ENCODE assay signal across 21 cellular contexts in genomic region chr6:167695831-167696230, GRCh38.
DNase-seq lines count a peak whose midpoint lies in the region; ATAC-seq and TF ChIP-seq lines count a peak whose summit lies in the region.
"Had no signal": no experiment of that assay in that cellular context is flagged by ENCODE, and none has a peak within 500 bp of the region (broad histone marks: within the 10 kb centered on the region; RNA-seq: fewer than 3 reads in every experiment).

No MANE protein-coding gene starts in this region.

- peaks cover 7% of the 10 kb centered on the region for H3K27me3 Mint-ChIP-seq in glutamatergic neuron (ENCODE audit: unreplicated experiment)
- H3K27me3 Mint-ChIP-seq in activated T-helper 1 cell treated with anti-CD3 and anti-CD28 coated beads, Interleukin-12 subunit alpha, Interleukin-12 subunit beta, Interleukin-2, Interleukin-4 antibody, amounts not matched to agents 30 ng/mL and 10 ng/mL and 1 ng/mL, durations not matched to agents 14 hours and 24 hours and 36 hours (ENCODE audit: insufficient read depth) = peaks cover 33% of the 10 kb centered on the region

- peaks cover 53% of the 10 kb centered on the region for H3K4me1 Mint-ChIP-seq in glutamatergic neuron (ENCODE audit: low read depth, unreplicated experiment)
- H3K4me1 Mint-ChIP-seq in activated T-helper 1 cell treated with anti-CD3 and anti-CD28 coated beads, Interleukin-12 subunit alpha, Interleukin-12 subunit beta, Interleukin-2, Interleukin-4 antibody, amounts not matched to agents 30 ng/mL and 10 ng/mL and 1 ng/mL, durations not matched to agents 14 hours and 24 hours and 36 hours (ENCODE audit: low read depth) = peaks cover 21% of the 10 kb centered on the region

- peaks cover 14% of the 10 kb centered on the region for H3K9me3 Mint-ChIP-seq in glutamatergic neuron (ENCODE audit: unreplicated experiment)
- H3K9me3 Mint-ChIP-seq in activated T-helper 1 cell treated with anti-CD3 and anti-CD28 coated beads, Interleukin-12 subunit alpha, Interleukin-12 subunit beta, Interleukin-2, Interleukin-4 antibody, amounts not matched to agents 30 ng/mL and 10 ng/mL and 1 ng/mL, durations not matched to agents 14 hours and 24 hours and 36 hours = no peaks in the 10 kb centered on the region
- H3K9me3 Mint-ChIP-seq: CD4-positive, alpha-beta T cell had no signal

- intact Hi-C loops in activated T-helper 1 cell treated with anti-CD3 and anti-CD28 coated beads, Interleukin-12 subunit alpha, Interleukin-12 subunit beta, Interleukin-2, Interleukin-4 antibody, amounts not matched to agents 30 ng/mL and 10 ng/mL and 1 ng/mL, durations not matched to agents 14 hours and 24 hours and 36 hours (cut with micrococcal nuclease) = no loop called here

- no peaks in the 10 kb centered on the region for H3K36me3 ChIP-seq in HAP-1 (replicated peaks)
- H3K36me3 ChIP-seq: BE2C; BLaER1 treated with 17β-estradiol and CSF1 and Interleukin-3, amounts not matched to agents 10 nM and 100 nM had no signal

- H3K4me3 Mint-ChIP-seq in glutamatergic neuron (ENCODE audit: unreplicated experiment) = peak overlapping the region; percentile 32
- H3K4me3 Mint-ChIP-seq in activated T-helper 1 cell treated with anti-CD3 and anti-CD28 coated beads, Interleukin-12 subunit alpha, Interleukin-12 subunit beta, Interleukin-2, Interleukin-4 antibody, amounts not matched to agents 30 ng/mL and 10 ng/mL and 1 ng/mL, durations not matched to agents 14 hours and 24 hours and 36 hours = no peak overlapping the region
- H3K4me3 Mint-ChIP-seq: CD14-positive monocyte; CD4-positive, alpha-beta T cell; CD8-positive, alpha-beta memory T cell; H9; HFFc6 had no signal

- H3K36me3 Mint-ChIP-seq in glutamatergic neuron (ENCODE audit: unreplicated experiment) = no peaks in the 10 kb centered on the region
- H3K36me3 Mint-ChIP-seq in activated T-helper 1 cell treated with anti-CD3 and anti-CD28 coated beads, Interleukin-12 subunit alpha, Interleukin-12 subunit beta, Interleukin-2, Interleukin-4 antibody, amounts not matched to agents 30 ng/mL and 10 ng/mL and 1 ng/mL, durations not matched to agents 14 hours and 24 hours and 36 hours (ENCODE audit: low read depth) = peaks cover 7% of the 10 kb centered on the region
- H3K36me3 Mint-ChIP-seq: CD14-positive monocyte; CD8-positive, alpha-beta memory T cell had no signal

- no peaks in the 10 kb centered on the region for H3K9me3 ChIP-seq in HAP-1
- H3K9me3 ChIP-seq: A549, BE2C had no signal

- H3K27ac Mint-ChIP-seq in glutamatergic neuron (ENCODE audit: unreplicated experiment) = peak overlapping the region; percentile 98
- no peak overlapping the region for H3K27ac Mint-ChIP-seq in activated T-helper 1 cell treated with anti-CD3 and anti-CD28 coated beads, Interleukin-12 subunit alpha, Interleukin-12 subunit beta, Interleukin-2, Interleukin-4 antibody, amounts not matched to agents 30 ng/mL and 10 ng/mL and 1 ng/mL, durations not matched to agents 14 hours and 24 hours and 36 hours
- H3K27ac Mint-ChIP-seq: CD14-positive monocyte; CD4-positive, alpha-beta T cell; CD8-positive, alpha-beta memory T cell; H9; HFFc6 had no signal

- H3K4me1 ChIP-seq in HAP-1 = peaks cover 50% of the 10 kb centered on the region
- H3K4me1 ChIP-seq: A549, BE2C had no signal

- peak; percentile 51 for DNase-seq in ELF-1 (ENCODE audit: low read depth, low spot score)
- DNase-seq in HAP-1 (ENCODE audit: low spot score in 2 of 2) = peak in 1 of 2 experiments; percentile 53
- no peak for DNase-seq in glutamatergic neuron
- no peak for DNase-seq in UCSD-AML1 (lab: John Stamatoyannopoulos, UW; ENCODE audit: unreplicated experiment)
- DNase-seq in activated T-helper 1 cell treated with anti-CD3 and anti-CD28 coated beads, Interleukin-12 subunit alpha, Interleukin-12 subunit beta, Interleukin-2, Interleukin-4 antibody, amounts not matched to agents 30 ng/mL and 10 ng/mL and 1 ng/mL, durations not matched to agents 14 hours and 24 hours and 36 hours (ENCODE audit: low spot score) = no peak
- DNase-seq: 8988T; ACHN; AML-193; BE2C; CD4-positive, alpha-beta T cell; CD8-positive, alpha-beta memory T cell; DMS 273 treated with DMSO at 0.1 percent for 48 hours; DMS79; EL; GM23248; H9; HFFc6 had no signal

- peak overlapping the region; percentile 11 for H3K4me3 ChIP-seq in HAP-1
- H3K4me3 ChIP-seq: A549; BLaER1 treated with 17β-estradiol and CSF1 and Interleukin-3, amounts not matched to agents 10 nM and 100 nM; GM23248 had no signal

- H3K27me3 ChIP-seq in HAP-1 (ENCODE audit: low read depth) = no peaks in the 10 kb centered on the region
- H3K27me3 ChIP-seq: BE2C; BLaER1 treated with 17β-estradiol and CSF1 and Interleukin-3, amounts not matched to agents 10 nM and 100 nM had no signal

- no peak for ATAC-seq in GM18519 (IDR thresholded peaks at IDR 0.05; ENCODE audit: low FRiP score, unreplicated experiment)
- ATAC-seq: A549 had no signal

- in situ Hi-C loops in HAP-1 (cut with MboI; ENCODE audit: low sequenced_read_pairs) = no loop called here

- no peak for TF ChIP-seq CTCF in glutamatergic neuron (IDR thresholded peaks at IDR 0.05; ENCODE audit: partially characterized antibody, unreplicated experiment)
